Comparison of ENCODE assay signal across 28 cellular contexts in the genomic region with DNA sequence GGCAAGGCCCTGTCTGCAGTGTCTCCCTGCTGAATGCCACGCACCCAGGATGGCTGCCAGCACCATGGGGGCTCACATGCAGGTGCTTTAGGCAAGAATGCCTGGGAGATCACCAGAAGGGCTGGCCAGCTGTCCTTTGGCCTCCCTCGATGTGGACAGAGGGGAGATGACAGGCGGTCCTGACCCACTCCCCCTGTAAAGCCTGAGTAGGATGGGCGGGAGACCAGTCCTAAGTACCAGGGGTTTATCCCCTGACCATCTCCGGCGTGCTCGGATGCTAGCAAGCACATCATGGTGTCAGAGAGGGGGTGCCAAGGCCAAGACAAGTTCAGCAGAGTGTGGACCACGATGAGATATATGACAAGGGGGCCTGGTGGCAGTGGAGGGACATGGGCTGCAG. TPM values are rescaled to one million over a fixed set of nuclear protein-coding genes. Genes with fewer than 3 reads are reported as not detected.
"Had no signal": no experiment of that assay in that cellular context is flagged by ENCODE, and none has a peak within 500 bp of the region (broad histone marks: within the 10 kb centered on the region; RNA-seq: fewer than 3 reads in every experiment).

No MANE protein-coding gene starts in this region.

- H3K9me3 Mint-ChIP-seq: activated B cell treated with CpG ODN at 0.5 μM for 24 hours; activated CD4-positive, alpha-beta T cell treated with anti-CD3 and anti-CD28 coated beads, Interleukin-2, amount 10 ng/mL, durations not matched to agents 24 days and 14 days; activated naive CD4-positive, alpha-beta T cell treated with anti-CD3 and anti-CD28 coated beads for 36 hours; activated T-helper 17 cell treated with anti-CD3 and anti-CD28 coated beads, Interleukin-2, amount 50 U/mL, for 72 hours; central memory CD8-positive, alpha-beta T cell; T-helper 1 cell treated with Interleukin-12 subunit alpha and Interleukin-12 subunit beta and Interleukin-4 antibody, amounts not matched to agents 30 μg/mL and 1 μg/mL, for 36 hours had no signal

- H3K36me3 Mint-ChIP-seq: activated naive CD8-positive, alpha-beta T cell had no signal

- DNase-seq: activated B cell treated with CpG ODN at 0.5 μM for 24 hours; activated CD4-positive, alpha-beta T cell treated with anti-CD3 and anti-CD28 coated beads for 1 hour; activated CD4-positive, alpha-beta T cell treated with anti-CD3 and anti-CD28 coated beads, Interleukin-2, amount 10 ng/mL, durations not matched to agents 24 days and 14 days; activated CD4-positive, alpha-beta T cell treated with anti-CD3 and anti-CD28 coated beads, Interleukin-2, amount 50 U/mL, for 48 hours; activated gamma-delta T cell; activated naive CD4-positive, alpha-beta T cell treated with anti-CD3 and anti-CD28 coated beads for 36 hours; activated T-cell treated with anti-CD3 and anti-CD28 coated beads, Interleukin-2, amount 50 U/mL, for 48 hours; amygdala; NCI-H1092; NCI-H1417; NCI-H2029; NCI-H2107; NCI-H2171 treated with DMSO at 0.1 percent for 48 hours; NCI-H226; NCI-H526 treated with DMSO at 0.1 percent for 48 hours; NCI-H82; OCI-M1; RPMI8226; T-helper 9 cell had no signal

- H3K27me3 Mint-ChIP-seq: activated naive CD8-positive, alpha-beta T cell; activated T-helper 17 cell treated with anti-CD3 and anti-CD28 coated beads, Interleukin-2, amount 50 U/mL, for 72 hours; central memory CD8-positive, alpha-beta T cell had no signal

- H3K27ac Mint-ChIP-seq: activated B cell treated with CpG ODN at 0.5 μM for 24 hours; activated CD4-positive, alpha-beta T cell treated with anti-CD3 and anti-CD28 coated beads, Interleukin-2, amount 10 ng/mL, durations not matched to agents 24 days and 14 days; activated naive CD4-positive, alpha-beta T cell treated with anti-CD3 and anti-CD28 coated beads for 36 hours; activated naive CD8-positive, alpha-beta T cell; activated T-helper 17 cell treated with anti-CD3 and anti-CD28 coated beads, Interleukin-2, amount 50 U/mL, for 72 hours; T-helper 1 cell treated with Interleukin-12 subunit alpha and Interleukin-12 subunit beta and Interleukin-4 antibody, amounts not matched to agents 30 μg/mL and 1 μg/mL, for 36 hours had no signal

- ATAC-seq: activated T-helper 17 cell treated with anti-CD3 and anti-CD28 coated beads, Interleukin-2, amount 50 U/mL, for 72 hours; Panc1; Right ventricle myocardium inferior had no signal

- H3K4me3 Mint-ChIP-seq: activated B cell treated with CpG ODN at 0.5 μM for 24 hours; activated CD4-positive, alpha-beta T cell treated with anti-CD3 and anti-CD28 coated beads, Interleukin-2, amount 10 ng/mL, durations not matched to agents 24 days and 14 days; activated naive CD4-positive, alpha-beta T cell treated with anti-CD3 and anti-CD28 coated beads for 36 hours; activated naive CD8-positive, alpha-beta T cell; activated T-helper 17 cell treated with anti-CD3 and anti-CD28 coated beads, Interleukin-2, amount 50 U/mL, for 72 hours; central memory CD8-positive, alpha-beta T cell; T-helper 1 cell treated with Interleukin-12 subunit alpha and Interleukin-12 subunit beta and Interleukin-4 antibody, amounts not matched to agents 30 μg/mL and 1 μg/mL, for 36 hours had no signal

- H3K27ac ChIP-seq: KMS-11 had no signal

- H3K4me2 ChIP-seq: KMS-11 had no signal

- H3K9ac ChIP-seq: KMS-11 had no signal

RNA-seq across cellular contexts. Expression of a gene that starts 5.3 kb away (rescaled TPM):
- total RNA-seq: MCF 10A had no signal

RNA-seq across cellular contexts. Expression of a gene that starts 44.2 kb away (rescaled TPM):
- total RNA-seq: activated B cell treated with CpG ODN at 0.5 μM for 24 hours; activated CD4-positive, alpha-beta T cell treated with anti-CD3 and anti-CD28 coated beads, Interleukin-2, amount 10 ng/mL, durations not matched to agents 24 days and 14 days; activated naive CD4-positive, alpha-beta T cell treated with anti-CD3 and anti-CD28 coated beads for 36 hours; activated T-helper 17 cell treated with anti-CD3 and anti-CD28 coated beads, Interleukin-2, amount 50 U/mL, for 72 hours; astrocyte; MCF 10A had no signal
